ENCODE assay signal across 1 cellular context in genomic region chr1:111887385-111887784, GRCh38.
TF ChIP-seq lines count a peak whose summit lies in the region.

No MANE protein-coding gene starts in this region.

TF ChIP-seq in liver, 16 proteins besides CTCF, POLR2A, EP300 and RAD21 (continued from another document):
- TF ChIP-seq REST (IDR thresholded peaks at IDR 0.05) (peak; percentile 51), JUND (IDR thresholded peaks at IDR 0.05) (peak in 1 of 2 donors; percentile 43), EGR1 (IDR thresholded peaks at IDR 0.05; ENCODE audit: low read depth in 2 of 2) (peak in 1 of 2 donors; percentile 31), NR2F2 (IDR thresholded peaks at IDR 0.05) (peak; percentile 10), YY1 (IDR thresholded peaks at IDR 0.05) (no peak), HNF4A (conservative IDR thresholded peaks at IDR 0.05) (no peak), GABPA (IDR thresholded peaks at IDR 0.05 in 1 of 2, conservative IDR thresholded peaks at IDR 0.05 in 1 of 2) (no peak), HNF4G (IDR thresholded peaks at IDR 0.05) (no peak), ATF3 (IDR thresholded peaks at IDR 0.05) (no peak), SP1 (IDR thresholded peaks at IDR 0.05) (peak; percentile 79), TAF1 (conservative IDR thresholded peaks at IDR 0.05) (no peak), ZBTB33 (IDR thresholded peaks at IDR 0.05) (peak; percentile 7)
TF ChIP-seq in liver: peak in this region for 9.
